Comparison of ENCODE assay signal across 11 cellular contexts in genomic region chr19:4452230-4452990, GRCh38.
"Had no signal": no experiment of that assay in that cellular context is flagged by ENCODE, and none has a peak within 500 bp of the region (broad histone marks: within the 10 kb centered on the region; RNA-seq: fewer than 3 reads in every experiment).

No MANE protein-coding gene starts in this region.

- H3K27me3 Mint-ChIP-seq: activated CD4-positive, alpha-beta memory T cell treated with anti-CD3 and anti-CD28 coated beads, Interleukin-2, amount 10 ng/mL, durations not matched to agents 7 days and 5 days; memory B cell had no signal

- H3K9me3 ChIP-seq: ascending aorta, esophagus muscularis mucosa, stomach, thoracic aorta had no signal

- H3K27ac ChIP-seq: ascending aorta, thoracic aorta had no signal

- H3K27me3 ChIP-seq: ascending aorta, esophagus muscularis mucosa, stomach had no signal

- H3K4me3 ChIP-seq: ascending aorta, esophagus muscularis mucosa, stomach, thoracic aorta had no signal

- H3K36me3 Mint-ChIP-seq: natural killer cell had no signal

- H3K4me3 Mint-ChIP-seq: activated CD4-positive, alpha-beta memory T cell treated with anti-CD3 and anti-CD28 coated beads, Interleukin-2, amount 10 ng/mL, durations not matched to agents 7 days and 5 days; memory B cell; natural killer cell; T-helper 2 cell treated with Interferon-gamma antibody and Interleukin-4, amounts not matched to agents 5 μg/mL and 100 μg/mL, for 36 hours had no signal

- DNase-seq: activated CD4-positive, alpha-beta memory T cell treated with anti-CD3 and anti-CD28 coated beads, Interleukin-2, amount 10 ng/mL, durations not matched to agents 7 days and 5 days; activated CD8-positive, alpha-beta memory T cell treated with anti-CD3 and anti-CD28 coated beads, Interleukin-2, amount 50 U/mL, for 4 hours; activated naive CD4-positive, alpha-beta T cell; natural killer cell; stimulated activated CD4-positive, alpha-beta T cell treated with anti-CD3 and anti-CD28 coated beads, Interleukin-4, amount 100 ng/mL, for 24 hours; stomach had no signal

- H3K9me3 Mint-ChIP-seq: activated CD4-positive, alpha-beta memory T cell treated with anti-CD3 and anti-CD28 coated beads, Interleukin-2, amount 10 ng/mL, durations not matched to agents 7 days and 5 days; memory B cell; natural killer cell; T-helper 2 cell treated with Interferon-gamma antibody and Interleukin-4, amounts not matched to agents 5 μg/mL and 100 μg/mL, for 36 hours had no signal

- ATAC-seq: natural killer cell had no signal

- H3K27ac Mint-ChIP-seq: activated CD4-positive, alpha-beta memory T cell treated with anti-CD3 and anti-CD28 coated beads, Interleukin-2, amount 10 ng/mL, durations not matched to agents 7 days and 5 days; memory B cell; natural killer cell; T-helper 2 cell treated with Interferon-gamma antibody and Interleukin-4, amounts not matched to agents 5 μg/mL and 100 μg/mL, for 36 hours had no signal
